In genomic region chrX:39975094-39975865, GRCh38 we compare ENCODE assay signal across 1 cellular context.
TF ChIP-seq lines count a peak whose summit lies in the region.

No MANE protein-coding gene starts in this region.

TF ChIP-seq in SK-N-SH, 30 proteins besides CTCF, POLR2A, EP300 and RAD21 (continued from another document):
- TF ChIP-seq GABPA (IDR thresholded peaks at IDR 0.05; ENCODE audit: low read depth) (no peak), CHD2 (IDR thresholded peaks at IDR 0.05; ENCODE audit: low read length, partially characterized antibody) (no peak)
